In genomic region chr18:13216092-13216582, GRCh38 we compare ENCODE assay signal across 1 cellular context.
TF ChIP-seq lines count a peak whose summit lies in the region.

No MANE protein-coding gene starts in this region.

TF ChIP-seq in HCT116, 20 proteins besides CTCF, POLR2A, EP300 and RAD21 (continued from another document):
- TF ChIP-seq REST (IDR thresholded peaks at IDR 0.05; ENCODE audit: low read depth), result no peak
